23 cellular contexts compared by ENCODE assay signal in genomic region chr2:39256040-39256439, GRCh38. TPM values are rescaled to one million over a fixed set of nuclear protein-coding genes. Genes with fewer than 3 reads are reported as not detected.
"Had no signal": no experiment of that assay in that cellular context is flagged by ENCODE, and none has a peak within 500 bp of the region (broad histone marks: within the 10 kb centered on the region; RNA-seq: fewer than 3 reads in every experiment).

No MANE protein-coding gene starts in this region.

- DNase-seq: IMR-90, Kasumi-1, MM.1S, NCI-H1092 treated with DMSO at 0.1 percent for 48 hours, NCI-H1436, NCI-H187, NCI-H2029, NCI-H2081 treated with DMSO at 0.1 percent for 48 hours, NCI-H2171, NCI-H226, NCI-H446, NCI-H510A, NCI-H524 treated with DMSO at 0.1 percent for 48 hours, NCI-H69, NCI-H774, SHP77 treated with DMSO at 0.1 percent for 48 hours, SJCRH30 had no signal

- H3K9ac ChIP-seq: KMS-11 had no signal

- H3K4me3 ChIP-seq: SJCRH30 had no signal

- H3K27me3 ChIP-seq: SJCRH30 had no signal

- H3K4me2 ChIP-seq: KMS-11 had no signal

- FAIRE-seq: HepG2 had no signal

- H3K4me1 ChIP-seq: SJCRH30 had no signal

- H3K27ac ChIP-seq: KMS-11, SJCRH30 had no signal

- ATAC-seq: HepG2, Right ventricle myocardium inferior, SK-N-SH treated with all-trans-retinoic acid at 6 μM for 48 hours had no signal

RNA-seq across cellular contexts. Expression of gene CDKL4, which starts 12.3 kb away (rescaled TPM):
- total RNA-seq: HT1080, IMR-90, M059J had no signal
- polyA plus RNA-seq: IMR-90 had no signal
